In the genomic region with DNA sequence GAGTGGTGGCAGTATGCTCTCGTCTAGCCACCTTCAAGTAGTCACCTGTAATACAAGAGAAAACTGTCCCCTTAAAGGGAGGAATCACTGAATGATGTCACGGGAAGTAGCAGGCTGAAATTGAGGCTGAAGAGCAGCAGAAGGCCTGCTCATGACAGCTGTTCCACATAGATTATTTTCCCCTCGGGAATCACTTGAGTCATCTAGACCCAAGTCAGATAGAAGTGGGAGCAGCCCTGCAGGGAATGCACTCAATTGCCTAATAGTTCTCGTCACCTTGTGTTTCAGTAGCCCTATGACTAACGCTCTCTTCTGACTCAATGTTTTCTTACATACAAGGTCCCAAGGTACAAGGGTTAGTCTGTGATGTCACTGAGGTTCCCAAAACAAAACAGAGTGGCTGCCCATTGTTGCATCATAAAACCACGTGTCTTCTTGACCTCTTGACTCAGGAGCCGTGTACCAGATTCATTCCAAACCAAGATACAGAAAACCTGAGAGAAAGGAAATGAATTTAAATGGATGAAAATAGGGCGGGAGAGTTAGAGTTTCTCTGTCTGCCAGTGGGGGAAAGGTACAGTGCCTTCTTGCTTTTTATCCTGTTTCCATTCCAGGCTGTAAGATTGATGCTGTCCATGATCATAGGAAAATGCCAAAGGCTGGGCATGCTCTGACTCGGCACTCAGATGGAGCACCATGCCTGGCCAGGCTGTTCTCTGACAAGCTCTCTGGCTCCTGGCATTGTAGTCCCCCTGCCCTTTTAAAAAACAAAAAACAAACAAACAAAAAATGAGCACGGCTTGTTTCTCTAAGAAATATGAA, we compare ENCODE assay signal across 1 cellular context.
A peak's percentile ranks its signal among the peaks of the same experiment; 100 is the strongest.
TF ChIP-seq lines count a peak whose summit lies in the region.

No MANE protein-coding gene starts in this region.

TF ChIP-seq in A549, 52 proteins besides CTCF, POLR2A, EP300 and RAD21 (continued from another document):
- TF ChIP-seq CHD4 (IDR thresholded peaks at IDR 0.05; ENCODE audit: borderline replicate concordance) (no peak), HOXB13 (CRISPR knock-in tag; IDR thresholded peaks at IDR 0.05; ENCODE audit: low read depth) (no peak), NPAS2 (CRISPR knock-in tag; IDR thresholded peaks at IDR 0.05; ENCODE audit: borderline replicate concordance) (no peak), ESRRA (IDR thresholded peaks at IDR 0.05; ENCODE audit: borderline replicate concordance, low read length) (no peak), ZNF302 (CRISPR knock-in tag; IDR thresholded peaks at IDR 0.05) (no peak), PHF8 (IDR thresholded peaks at IDR 0.05; ENCODE audit: borderline replicate concordance, low read depth) (no peak), HOXB5 (CRISPR knock-in tag; IDR thresholded peaks at IDR 0.05) (no peak), CBX8 (IDR thresholded peaks at IDR 0.05) (no peak), TP53 (CRISPR knock-in tag; IDR thresholded peaks at IDR 0.05) (no peak), NR3C1 (IDR thresholded peaks at IDR 0.05) (no peak), GATA3 (IDR thresholded peaks at IDR 0.05; ENCODE audit: borderline replicate concordance) (peak; percentile 80), POLR2AphosphoS2 (conservative IDR thresholded peaks at IDR 0.05; ENCODE audit: low read length) (no peak), HDAC2 (IDR thresholded peaks at IDR 0.05) (no peak), FOSL2 (IDR thresholded peaks at IDR 0.05) (peak; percentile 99), FOSL2 (CRISPR knock-in tag; IDR thresholded peaks at IDR 0.05) (peak; percentile 99), FOXS1 (CRISPR knock-in tag; IDR thresholded peaks at IDR 0.05) (no peak; the same call in 1 of the 2 replicates), EHF (CRISPR knock-in tag; IDR thresholded peaks at IDR 0.05) (no peak), BHLHE40 (IDR thresholded peaks at IDR 0.05; ENCODE audit: low read depth, low read length) (no peak), RNF2 (IDR thresholded peaks at IDR 0.05; ENCODE audit: borderline replicate concordance, low read depth) (no peak), HOXA7 (CRISPR knock-in tag; IDR thresholded peaks at IDR 0.05) (no peak), CHD2 (IDR thresholded peaks at IDR 0.05; ENCODE audit: low read length, partially characterized antibody) (no peak), ZFP36 (IDR thresholded peaks at IDR 0.05; ENCODE audit: borderline replicate concordance, partially characterized antibody) (no peak), EHMT2 (IDR thresholded peaks at IDR 0.05; ENCODE audit: low read depth) (no peak)
- TF ChIP-seq, protein P1, sequence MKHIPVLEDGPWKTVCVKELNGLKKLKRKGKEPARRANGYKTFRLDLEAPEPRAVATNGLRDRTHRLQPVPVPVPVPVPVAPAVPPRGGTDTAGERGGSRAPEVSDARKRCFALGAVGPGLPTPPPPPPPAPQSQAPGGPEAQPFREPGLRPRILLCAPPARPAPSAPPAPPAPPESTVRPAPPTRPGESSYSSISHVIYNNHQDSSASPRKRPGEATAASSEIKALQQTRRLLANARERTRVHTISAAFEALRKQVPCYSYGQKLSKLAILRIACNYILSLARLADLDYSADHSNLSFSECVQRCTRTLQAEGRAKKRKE (CRISPR knock-in tag; IDR thresholded peaks at IDR 0.05; ENCODE audit: low read depth) = no peak
- TF ChIP-seq, protein P2, sequence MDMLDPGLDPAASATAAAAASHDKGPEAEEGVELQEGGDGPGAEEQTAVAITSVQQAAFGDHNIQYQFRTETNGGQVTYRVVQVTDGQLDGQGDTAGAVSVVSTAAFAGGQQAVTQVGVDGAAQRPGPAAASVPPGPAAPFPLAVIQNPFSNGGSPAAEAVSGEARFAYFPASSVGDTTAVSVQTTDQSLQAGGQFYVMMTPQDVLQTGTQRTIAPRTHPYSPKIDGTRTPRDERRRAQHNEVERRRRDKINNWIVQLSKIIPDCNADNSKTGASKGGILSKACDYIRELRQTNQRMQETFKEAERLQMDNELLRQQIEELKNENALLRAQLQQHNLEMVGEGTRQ (IDR thresholded peaks at IDR 0.05) = peak; percentile 53
- TF ChIP-seq, protein P3, sequence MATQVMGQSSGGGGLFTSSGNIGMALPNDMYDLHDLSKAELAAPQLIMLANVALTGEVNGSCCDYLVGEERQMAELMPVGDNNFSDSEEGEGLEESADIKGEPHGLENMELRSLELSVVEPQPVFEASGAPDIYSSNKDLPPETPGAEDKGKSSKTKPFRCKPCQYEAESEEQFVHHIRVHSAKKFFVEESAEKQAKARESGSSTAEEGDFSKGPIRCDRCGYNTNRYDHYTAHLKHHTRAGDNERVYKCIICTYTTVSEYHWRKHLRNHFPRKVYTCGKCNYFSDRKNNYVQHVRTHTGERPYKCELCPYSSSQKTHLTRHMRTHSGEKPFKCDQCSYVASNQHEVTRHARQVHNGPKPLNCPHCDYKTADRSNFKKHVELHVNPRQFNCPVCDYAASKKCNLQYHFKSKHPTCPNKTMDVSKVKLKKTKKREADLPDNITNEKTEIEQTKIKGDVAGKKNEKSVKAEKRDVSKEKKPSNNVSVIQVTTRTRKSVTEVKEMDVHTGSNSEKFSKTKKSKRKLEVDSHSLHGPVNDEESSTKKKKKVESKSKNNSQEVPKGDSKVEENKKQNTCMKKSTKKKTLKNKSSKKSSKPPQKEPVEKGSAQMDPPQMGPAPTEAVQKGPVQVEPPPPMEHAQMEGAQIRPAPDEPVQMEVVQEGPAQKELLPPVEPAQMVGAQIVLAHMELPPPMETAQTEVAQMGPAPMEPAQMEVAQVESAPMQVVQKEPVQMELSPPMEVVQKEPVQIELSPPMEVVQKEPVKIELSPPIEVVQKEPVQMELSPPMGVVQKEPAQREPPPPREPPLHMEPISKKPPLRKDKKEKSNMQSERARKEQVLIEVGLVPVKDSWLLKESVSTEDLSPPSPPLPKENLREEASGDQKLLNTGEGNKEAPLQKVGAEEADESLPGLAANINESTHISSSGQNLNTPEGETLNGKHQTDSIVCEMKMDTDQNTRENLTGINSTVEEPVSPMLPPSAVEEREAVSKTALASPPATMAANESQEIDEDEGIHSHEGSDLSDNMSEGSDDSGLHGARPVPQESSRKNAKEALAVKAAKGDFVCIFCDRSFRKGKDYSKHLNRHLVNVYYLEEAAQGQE (IDR thresholded peaks at IDR 0.05) = no peak
- TF ChIP-seq, protein P4, sequence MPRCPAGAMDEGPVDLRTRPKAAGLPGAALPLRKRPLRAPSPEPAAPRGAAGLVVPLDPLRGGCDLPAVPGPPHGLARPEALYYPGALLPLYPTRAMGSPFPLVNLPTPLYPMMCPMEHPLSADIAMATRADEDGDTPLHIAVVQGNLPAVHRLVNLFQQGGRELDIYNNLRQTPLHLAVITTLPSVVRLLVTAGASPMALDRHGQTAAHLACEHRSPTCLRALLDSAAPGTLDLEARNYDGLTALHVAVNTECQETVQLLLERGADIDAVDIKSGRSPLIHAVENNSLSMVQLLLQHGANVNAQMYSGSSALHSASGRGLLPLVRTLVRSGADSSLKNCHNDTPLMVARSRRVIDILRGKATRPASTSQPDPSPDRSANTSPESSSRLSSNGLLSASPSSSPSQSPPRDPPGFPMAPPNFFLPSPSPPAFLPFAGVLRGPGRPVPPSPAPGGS (IDR thresholded peaks at IDR 0.05) = peak; percentile 90; the same call in 2 of the 3 replicates
- TF ChIP-seq, protein P5, sequence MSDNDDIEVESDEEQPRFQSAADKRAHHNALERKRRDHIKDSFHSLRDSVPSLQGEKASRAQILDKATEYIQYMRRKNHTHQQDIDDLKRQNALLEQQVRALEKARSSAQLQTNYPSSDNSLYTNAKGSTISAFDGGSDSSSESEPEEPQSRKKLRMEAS (IDR thresholded peaks at IDR 0.05) = peak; percentile 91
